ENCODE assay signal across 8 cellular contexts in the genomic region with DNA sequence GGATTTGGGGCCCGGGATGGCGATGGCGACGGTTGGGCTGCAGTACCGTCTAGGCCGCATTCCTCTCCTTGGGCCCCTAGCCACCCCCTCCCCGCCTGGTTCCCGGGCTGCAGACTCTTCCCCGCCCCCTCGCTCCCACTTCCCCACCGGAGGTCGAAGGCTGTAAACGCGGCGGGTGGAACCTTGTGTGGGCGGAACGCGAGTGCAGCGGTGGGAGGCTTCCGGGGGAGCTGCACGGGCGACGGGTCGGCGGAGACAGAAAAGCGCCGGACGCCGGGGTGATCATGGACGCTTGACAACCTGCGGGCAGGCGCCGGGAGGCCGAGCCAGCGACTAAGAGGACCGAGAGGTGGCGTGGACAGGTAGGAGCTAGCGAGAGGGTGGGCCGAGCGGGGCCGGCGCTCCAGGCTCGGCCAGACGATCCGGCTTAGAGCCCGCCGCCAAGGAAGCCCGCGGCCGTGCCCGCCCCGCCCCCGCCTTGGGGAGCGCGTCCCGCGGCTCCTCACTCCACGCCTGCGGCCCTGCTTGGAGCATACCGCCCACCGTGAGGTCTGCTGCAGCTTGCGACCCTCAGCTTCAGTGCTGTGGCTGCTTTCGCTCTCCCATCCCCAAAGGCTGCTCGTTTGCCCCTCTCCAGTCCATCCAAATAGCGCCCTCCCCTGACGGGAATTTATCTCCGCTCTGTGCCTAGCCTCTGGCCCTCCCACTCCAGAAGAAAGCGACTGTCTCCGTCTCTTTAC. TPM values are rescaled to one million over a fixed set of nuclear protein-coding genes. Genes with fewer than 3 reads are reported as not detected.
DNase-seq lines count a peak whose midpoint lies in the region; ATAC-seq, FAIRE-seq and TF ChIP-seq lines count a peak whose summit lies in the region.

COPS7B (plus strand) TSS at position 269 of the 740 bp plus-strand sequence. CDS start 2,126 bp downstream, outside the sequence.

- in situ Hi-C loops in T47D (cut with HindIII; ENCODE audit: low pct_unique_long_range_greater_than_20kb, low sequenced_read_pairs) = no loop called here

- H3K27me3 ChIP-seq in iPS-20b (ENCODE audit: insufficient read depth, low read length) (no peaks in the 10 kb centered on the region), small intestine (ENCODE audit: control insufficient read depth in 2 of 2, insufficient read depth in 2 of 2, low read length in 2 of 2) (no peaks in the 10 kb centered on the region)

- TF ChIP-seq CTCF in VCaP (conservative IDR thresholded peaks at IDR 0.05) = peak; percentile 61

- DNase-seq in NK-92 treated with Interleukin-12 subunit alpha and Interleukin-12 subunit beta, amount 100 ng/mL, for 24 hours (lab: John Stamatoyannopoulos, UW) = peak; percentile 63
- DNase-seq in NK-92 (lab: John Stamatoyannopoulos, UW; ENCODE audit: unreplicated experiment) = no peak
- DNase-seq in NCI-H2171 treated with DMSO at 0.1 percent for 48 hours (lab: John Stamatoyannopoulos, UW) = peak; percentile 73
- peak; percentile 46 to 80 for DNase-seq in T47D (ENCODE audit: low read depth in 1 of 2, low spot score in 1 of 2)
- DNase-seq in small intestine = peak; percentile 71

- H3K4me3 ChIP-seq in iPS-20b (ENCODE audit: low read length) = peak within 1 kb of the TSS; percentile 77
- H3K4me3 ChIP-seq in small intestine (ENCODE audit: low read depth in 1 of 2, low read length in 2 of 2) = peak within 1 kb of the TSS; percentile 77 to 94

- H3K9ac ChIP-seq in iPS-20b (ENCODE audit: low read depth, low read length) = peak within 1 kb of the TSS; percentile 92

- H3K9me3 ChIP-seq in iPS-20b (ENCODE audit: insufficient read depth, low read depth, low read length) = no peaks in the 10 kb centered on the region
- no peaks in the 10 kb centered on the region for H3K9me3 ChIP-seq in small intestine (ENCODE audit: control insufficient read depth, low read depth)

- FAIRE-seq in small intestine (lab: Jason Lieb, UNC) = no peak

- H3K4me1 ChIP-seq in iPS-20b (ENCODE audit: insufficient read depth, low read length) (peaks cover 16% of the 10 kb centered on the region), small intestine (ENCODE audit: control insufficient read depth in 2 of 2, insufficient read depth in 1 of 2, low read depth in 1 of 2, low read length in 1 of 2) (peaks cover 5 to 9% of the 10 kb centered on the region in 2 donors)

- 0 to 1% (median 0%) methylated on average over 50 to 69 of the region's 69 CpGs for WGBS in small intestine, 3 donors

- H3K27ac ChIP-seq in VCaP = peak within 1 kb of the TSS; percentile 82
- H3K27ac ChIP-seq in iPS-20b (ENCODE audit: low read length) = peak within 1 kb of the TSS; percentile 92
- H3K27ac ChIP-seq in small intestine (ENCODE audit: low read depth in 1 of 2, low read length in 1 of 2) = peak within 1 kb of the TSS in 1 of 2 donors; percentile 68

- H3K36me3 ChIP-seq in iPS-20b (ENCODE audit: insufficient read depth, low read depth, low read length) = peaks cover 26% of the 10 kb centered on the region; the same call in 1 of the 2 replicates
- H3K36me3 ChIP-seq in small intestine (ENCODE audit: control insufficient read depth in 2 of 2, insufficient read depth in 2 of 2, low read length in 2 of 2) = no peaks in the 10 kb centered on the region

- peak; percentile 48 for ATAC-seq in HG03064 (IDR thresholded peaks at IDR 0.05; ENCODE audit: low read depth, unreplicated experiment)

RNA-seq across cellular contexts. Expression of gene COPS7B, which starts in this region (rescaled TPM):
- 10 to 100 TPM in 2 of 3 donors, 1 to 10 TPM in 1; 9.5 to 20.0 (median 12.3) TPM for polyA plus RNA-seq in small intestine
